1 cellular context compared by ENCODE assay signal in genomic region chr13:112761701-112762689, GRCh38.
TF ChIP-seq lines count a peak whose summit lies in the region.

No MANE protein-coding gene starts in this region.

TF ChIP-seq in IMR-90, 13 proteins besides CTCF, POLR2A, EP300 and RAD21 (continued from another document):
- TF ChIP-seq MAFK (IDR thresholded peaks at IDR 0.05; ENCODE audit: low read depth, low read length): no peak
- TF ChIP-seq MAZ (IDR thresholded peaks at IDR 0.05; ENCODE audit: borderline replicate concordance, low read depth, low read length): no peak
- TF ChIP-seq, protein P1, sequence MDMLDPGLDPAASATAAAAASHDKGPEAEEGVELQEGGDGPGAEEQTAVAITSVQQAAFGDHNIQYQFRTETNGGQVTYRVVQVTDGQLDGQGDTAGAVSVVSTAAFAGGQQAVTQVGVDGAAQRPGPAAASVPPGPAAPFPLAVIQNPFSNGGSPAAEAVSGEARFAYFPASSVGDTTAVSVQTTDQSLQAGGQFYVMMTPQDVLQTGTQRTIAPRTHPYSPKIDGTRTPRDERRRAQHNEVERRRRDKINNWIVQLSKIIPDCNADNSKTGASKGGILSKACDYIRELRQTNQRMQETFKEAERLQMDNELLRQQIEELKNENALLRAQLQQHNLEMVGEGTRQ (IDR thresholded peaks at IDR 0.05; ENCODE audit: low read depth, low read length): no peak
- TF ChIP-seq CHD1 (IDR thresholded peaks at IDR 0.05; ENCODE audit: low read depth, low read length): no peak
- TF ChIP-seq BHLHE40 (IDR thresholded peaks at IDR 0.05; ENCODE audit: low read depth, low read length): peak; percentile 82
